Comparison of ENCODE assay signal across 1 cellular context in genomic region chr4:10656420-10656819, GRCh38.
TF ChIP-seq lines count a peak whose summit lies in the region.

No MANE protein-coding gene starts in this region.

TF ChIP-seq in IMR-90, 13 proteins besides CTCF, POLR2A, EP300 and RAD21 (continued from another document):
- TF ChIP-seq RCOR1 (IDR thresholded peaks at IDR 0.05; ENCODE audit: insufficient replicate concordance, low read length) (no peak), MXI1 (IDR thresholded peaks at IDR 0.05; ENCODE audit: borderline replicate concordance, low read depth, low read length) (no peak), FOS (IDR thresholded peaks at IDR 0.05; ENCODE audit: low read depth, low read length) (no peak), SMC3 (IDR thresholded peaks at IDR 0.05; ENCODE audit: low read depth, low read length) (no peak), MAZ (IDR thresholded peaks at IDR 0.05; ENCODE audit: borderline replicate concordance, low read depth, low read length) (no peak), RFX5 (IDR thresholded peaks at IDR 0.05; ENCODE audit: low read depth, low read length) (no peak), MAFK (IDR thresholded peaks at IDR 0.05; ENCODE audit: low read depth, low read length) (no peak), BHLHE40 (IDR thresholded peaks at IDR 0.05; ENCODE audit: low read depth, low read length) (no peak), CHD1 (IDR thresholded peaks at IDR 0.05; ENCODE audit: low read depth, low read length) (no peak), NFE2L2 (IDR thresholded peaks at IDR 0.05; ENCODE audit: low read depth, low read length) (no peak), USF2 (IDR thresholded peaks at IDR 0.05; ENCODE audit: low read depth, low read length) (no peak), CEBPB (IDR thresholded peaks at IDR 0.05; ENCODE audit: low read depth, low read length) (no peak)
